In genomic region chr7:20219446-20220292, GRCh38 we compare ENCODE assay signal across 1 cellular context.
A peak's percentile ranks its signal among the peaks of the same experiment; 100 is the strongest.
TF ChIP-seq lines count a peak whose summit lies in the region.

No MANE protein-coding gene starts in this region.

TF ChIP-seq in GM12878, 131 proteins besides CTCF, POLR2A, EP300 and RAD21 (continued from another document and continues in another):
- TF ChIP-seq E2F4 (IDR thresholded peaks at IDR 0.05; ENCODE audit: low read depth, low read length) = no peak
- 0 out of 3 replicates have a peak, but pooled peaks of 1 of the 2 experiments have one; percentile 2 for TF ChIP-seq EGR1 (IDR thresholded peaks at IDR 0.05; ENCODE audit: borderline replicate concordance in 1 of 2, low read depth in 2 of 2, low read length in 2 of 2)
- peak; percentile 88 for TF ChIP-seq NR2F1 (conservative IDR thresholded peaks at IDR 0.05)
- TF ChIP-seq ZNF622 (IDR thresholded peaks at IDR 0.05) = no peak
- TF ChIP-seq SMAD5 (IDR thresholded peaks at IDR 0.05; ENCODE audit: low read depth) = no peak; the same call in 1 of the 2 replicates
- TF ChIP-seq RAD51 (IDR thresholded peaks at IDR 0.05) = no peak; the same call in none of the 2 replicates
- TF ChIP-seq HSF1 (IDR thresholded peaks at IDR 0.05; ENCODE audit: low read depth, low read length) = no peak
- TF ChIP-seq PAX5 (IDR thresholded peaks at IDR 0.05; ENCODE audit: borderline replicate concordance, low read depth, low read length) = peak; percentile 99
- peak in 1 of 2 experiments; percentile 69; a peak in 2 of 4 replicates for TF ChIP-seq ETV6 (conservative IDR thresholded peaks at IDR 0.05 in 1 of 2, IDR thresholded peaks at IDR 0.05 in 1 of 2; ENCODE audit: borderline replicate concordance in 1 of 2, low read depth in 1 of 2)
- TF ChIP-seq CHD1 (IDR thresholded peaks at IDR 0.05; ENCODE audit: low read depth, low read length) = no peak
- TF ChIP-seq E4F1 (IDR thresholded peaks at IDR 0.05; ENCODE audit: borderline replicate concordance, partially characterized antibody) = no peak
- no peak for TF ChIP-seq NFYA (IDR thresholded peaks at IDR 0.05; ENCODE audit: borderline replicate concordance, low read depth, low read length)
- TF ChIP-seq ASH2L (IDR thresholded peaks at IDR 0.05; ENCODE audit: borderline replicate concordance, low read depth) = peak; percentile 96; the same call in 1 of the 2 replicates
- TF ChIP-seq TCF3 (IDR thresholded peaks at IDR 0.05; ENCODE audit: borderline replicate concordance, insufficient read depth, low read depth, low read length) = peak; percentile 99
- TF ChIP-seq BCL11A (IDR thresholded peaks at IDR 0.05; ENCODE audit: low read depth, low read length) = peak; percentile 99
- no peak for TF ChIP-seq KAT2A (conservative IDR thresholded peaks at IDR 0.05; ENCODE audit: control insufficient read depth, low read depth, low read length)
- TF ChIP-seq BRCA1 (IDR thresholded peaks at IDR 0.05; ENCODE audit: low read depth, low read length) = no peak
- TF ChIP-seq CEBPB (IDR thresholded peaks at IDR 0.05; ENCODE audit: borderline replicate concordance in 1 of 2, low read depth in 2 of 2, low read length in 2 of 2) = peak; percentile 9 to 94; a peak in 2 of 4 replicates
- TF ChIP-seq PBX3 (IDR thresholded peaks at IDR 0.05; ENCODE audit: insufficient replicate concordance, low read depth, low read length) = peak; percentile 60
- no peak for TF ChIP-seq FOS (IDR thresholded peaks at IDR 0.05; ENCODE audit: borderline replicate concordance, extremely low read depth, insufficient read length)
- peak; percentile 56; the same call in 1 of the 2 replicates for TF ChIP-seq RB1 (IDR thresholded peaks at IDR 0.05; ENCODE audit: borderline replicate concordance)
- peak; percentile 48; the same call in 1 of the 2 replicates for TF ChIP-seq ELK1 (IDR thresholded peaks at IDR 0.05; ENCODE audit: low read depth, low read length)
- TF ChIP-seq ZNF592 (IDR thresholded peaks at IDR 0.05) = peak; percentile 66; the same call in 1 of the 2 replicates
- TF ChIP-seq ZNF274 (IDR thresholded peaks at IDR 0.05; ENCODE audit: insufficient read depth, insufficient read length) = no peak
- TF ChIP-seq BMI1 (IDR thresholded peaks at IDR 0.05; ENCODE audit: borderline replicate concordance) = peak; percentile 80; the same call in 1 of the 2 replicates
- no peak for TF ChIP-seq PAX8 (IDR thresholded peaks at IDR 0.05)
- peak; percentile 19; the same call in 1 of the 2 replicates for TF ChIP-seq NKRF (conservative IDR thresholded peaks at IDR 0.05)
- TF ChIP-seq SKIL (IDR thresholded peaks at IDR 0.05; ENCODE audit: low read depth, poor library complexity, severe bottlenecking) = peak; percentile 64
- peak; percentile 75; the same call in 1 of the 2 replicates for TF ChIP-seq ZBED1 (IDR thresholded peaks at IDR 0.05; ENCODE audit: borderline replicate concordance)
- TF ChIP-seq SIX5 (IDR thresholded peaks at IDR 0.05; ENCODE audit: low read depth, low read length, severe bottlenecking) = no peak
- no peak for TF ChIP-seq FOXK2 (IDR thresholded peaks at IDR 0.05)
- TF ChIP-seq NFIC (IDR thresholded peaks at IDR 0.05; ENCODE audit: low read depth, low read length) = peak; percentile 96
- peak; percentile 97 for TF ChIP-seq FOXM1 (IDR thresholded peaks at IDR 0.05; ENCODE audit: low read depth, low read length)
- TF ChIP-seq NFXL1 (IDR thresholded peaks at IDR 0.05; ENCODE audit: borderline replicate concordance) = no peak
- peak; percentile 60; the same call in 1 of the 2 replicates for TF ChIP-seq LARP7 (IDR thresholded peaks at IDR 0.05)
- peak; percentile 98 for TF ChIP-seq IKZF1 (conservative IDR thresholded peaks at IDR 0.05)
- peak; percentile 75 for TF ChIP-seq KLF5 (IDR thresholded peaks at IDR 0.05; ENCODE audit: partially characterized antibody)
- no peak; the same call in 1 of the 2 replicates for TF ChIP-seq ZSCAN29 (IDR thresholded peaks at IDR 0.05)
- no peak; the same call in none of the 2 replicates for TF ChIP-seq ZNF217 (IDR thresholded peaks at IDR 0.05)
- no peak for TF ChIP-seq NR2C2 (IDR thresholded peaks at IDR 0.05; ENCODE audit: borderline replicate concordance, control insufficient read depth, insufficient read length, low read depth)
- peak; percentile 63 for TF ChIP-seq BCL3 (IDR thresholded peaks at IDR 0.05; ENCODE audit: borderline replicate concordance, insufficient read depth, low read depth, low read length, poor library complexity, severe bottlenecking)
- TF ChIP-seq MTA2 (IDR thresholded peaks at IDR 0.05; ENCODE audit: low read depth) = peak; percentile 99
- TF ChIP-seq POU2F2 (IDR thresholded peaks at IDR 0.05; ENCODE audit: borderline replicate concordance, low read depth, low read length) = peak; percentile 100
